Comparison of ENCODE assay signal across 11 cellular contexts in the genomic region with DNA sequence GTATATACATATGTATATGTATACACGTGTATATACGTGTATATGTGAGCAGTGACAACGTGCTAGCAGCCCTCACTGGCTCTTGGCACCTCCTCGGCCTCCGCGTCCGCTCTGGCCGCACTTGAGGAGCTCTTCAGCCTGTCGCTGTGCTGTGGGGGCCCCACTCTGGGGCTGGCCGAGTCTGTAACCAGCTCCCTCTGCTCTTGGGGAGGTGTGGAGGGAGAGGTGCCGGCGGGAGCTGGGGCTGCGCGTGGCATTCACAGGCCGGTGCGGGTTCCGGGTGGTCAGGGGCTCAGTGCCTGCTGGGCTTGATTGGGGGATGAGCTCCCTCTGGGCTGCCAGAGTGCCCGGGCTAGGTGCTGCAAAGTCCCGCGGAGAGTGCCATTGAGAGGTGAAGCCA.
"Had no signal": no experiment of that assay in that cellular context is flagged by ENCODE, and none has a peak within 500 bp of the region (broad histone marks: within the 10 kb centered on the region; RNA-seq: fewer than 3 reads in every experiment).

No MANE protein-coding gene starts in this region.

- ATAC-seq: GM23338, HCT116 had no signal

- H3K27ac ChIP-seq: GM23248 had no signal

- H3K36me3 ChIP-seq: HAP-1 had no signal

- DNase-seq: GM23248, GOT3, H7, H9, HCEC 1CT, HFFc6 had no signal

- H3K9ac ChIP-seq: GM23248 had no signal

- H3K4me1 ChIP-seq: HAP-1 had no signal

- H3K4me3 ChIP-seq: GM23248, GM23338, HAP-1 had no signal

- H3K9me3 ChIP-seq: HAP-1 had no signal

- H3K4me2 ChIP-seq: GM23338 had no signal

- H2AFZ ChIP-seq: GM23248, GM23338 had no signal

- FAIRE-seq: H1, H54 had no signal
